In the genomic region with DNA sequence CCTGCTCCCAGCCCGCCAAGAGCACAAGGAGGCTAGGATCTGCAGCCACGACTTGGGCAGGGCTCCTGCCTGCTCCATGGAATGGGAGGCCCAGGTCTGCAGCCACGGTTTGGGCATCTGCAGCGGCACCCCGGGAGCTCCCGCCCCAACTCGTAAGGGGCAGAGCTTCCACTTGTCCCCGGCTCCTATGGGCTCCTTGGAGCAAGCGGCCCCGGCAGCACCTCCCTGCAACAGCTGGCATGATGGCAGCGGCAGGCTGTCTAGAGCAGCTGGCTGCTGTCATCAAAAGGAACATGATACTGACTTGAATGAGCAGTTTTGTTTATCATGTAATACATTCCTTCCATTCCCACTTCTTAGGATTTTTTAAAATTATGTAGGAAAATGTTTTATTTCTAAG, we compare ENCODE assay signal across 2 cellular contexts.
TF ChIP-seq lines count a peak whose summit lies in the region.

No MANE protein-coding gene starts in this region.

TF ChIP-seq in IMR-90, 13 proteins besides CTCF, POLR2A, EP300 and RAD21 (continued from another document):
- TF ChIP-seq NFE2L2 (IDR thresholded peaks at IDR 0.05; ENCODE audit: low read depth, low read length) (no peak), RCOR1 (IDR thresholded peaks at IDR 0.05; ENCODE audit: insufficient replicate concordance, low read length) (no peak), MAFK (IDR thresholded peaks at IDR 0.05; ENCODE audit: low read depth, low read length) (no peak), CHD1 (IDR thresholded peaks at IDR 0.05; ENCODE audit: low read depth, low read length) (no peak), MAZ (IDR thresholded peaks at IDR 0.05; ENCODE audit: borderline replicate concordance, low read depth, low read length) (no peak)
- TF ChIP-seq, protein P1, sequence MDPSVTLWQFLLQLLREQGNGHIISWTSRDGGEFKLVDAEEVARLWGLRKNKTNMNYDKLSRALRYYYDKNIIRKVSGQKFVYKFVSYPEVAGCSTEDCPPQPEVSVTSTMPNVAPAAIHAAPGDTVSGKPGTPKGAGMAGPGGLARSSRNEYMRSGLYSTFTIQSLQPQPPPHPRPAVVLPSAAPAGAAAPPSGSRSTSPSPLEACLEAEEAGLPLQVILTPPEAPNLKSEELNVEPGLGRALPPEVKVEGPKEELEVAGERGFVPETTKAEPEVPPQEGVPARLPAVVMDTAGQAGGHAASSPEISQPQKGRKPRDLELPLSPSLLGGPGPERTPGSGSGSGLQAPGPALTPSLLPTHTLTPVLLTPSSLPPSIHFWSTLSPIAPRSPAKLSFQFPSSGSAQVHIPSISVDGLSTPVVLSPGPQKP (IDR thresholded peaks at IDR 0.05; ENCODE audit: borderline replicate concordance, low read depth, low read length) = no peak
- TF ChIP-seq, protein P2, sequence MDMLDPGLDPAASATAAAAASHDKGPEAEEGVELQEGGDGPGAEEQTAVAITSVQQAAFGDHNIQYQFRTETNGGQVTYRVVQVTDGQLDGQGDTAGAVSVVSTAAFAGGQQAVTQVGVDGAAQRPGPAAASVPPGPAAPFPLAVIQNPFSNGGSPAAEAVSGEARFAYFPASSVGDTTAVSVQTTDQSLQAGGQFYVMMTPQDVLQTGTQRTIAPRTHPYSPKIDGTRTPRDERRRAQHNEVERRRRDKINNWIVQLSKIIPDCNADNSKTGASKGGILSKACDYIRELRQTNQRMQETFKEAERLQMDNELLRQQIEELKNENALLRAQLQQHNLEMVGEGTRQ (IDR thresholded peaks at IDR 0.05; ENCODE audit: low read depth, low read length) = no peak

TF ChIP-seq in SK-N-SH, 30 proteins besides CTCF, POLR2A, EP300 and RAD21 (continued from another document):
- TF ChIP-seq, protein P2 (IDR thresholded peaks at IDR 0.05; ENCODE audit: borderline replicate concordance, low read depth, low read length) = no peak
- TF ChIP-seq, protein P3, sequence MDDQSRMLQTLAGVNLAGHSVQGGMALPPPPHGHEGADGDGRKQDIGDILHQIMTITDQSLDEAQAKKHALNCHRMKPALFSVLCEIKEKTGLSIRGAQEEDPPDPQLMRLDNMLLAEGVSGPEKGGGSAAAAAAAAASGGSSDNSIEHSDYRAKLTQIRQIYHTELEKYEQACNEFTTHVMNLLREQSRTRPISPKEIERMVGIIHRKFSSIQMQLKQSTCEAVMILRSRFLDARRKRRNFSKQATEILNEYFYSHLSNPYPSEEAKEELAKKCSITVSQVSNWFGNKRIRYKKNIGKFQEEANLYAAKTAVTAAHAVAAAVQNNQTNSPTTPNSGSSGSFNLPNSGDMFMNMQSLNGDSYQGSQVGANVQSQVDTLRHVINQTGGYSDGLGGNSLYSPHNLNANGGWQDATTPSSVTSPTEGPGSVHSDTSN (IDR thresholded peaks at IDR 0.05) = no peak
- TF ChIP-seq MEF2A (IDR thresholded peaks at IDR 0.05; ENCODE audit: borderline replicate concordance, low read depth) (no peak), TAF1 (IDR thresholded peaks at IDR 0.05; ENCODE audit: borderline replicate concordance, low read depth, low read length) (no peak), SIN3A (IDR thresholded peaks at IDR 0.05; ENCODE audit: borderline replicate concordance, low read depth, low read length) (no peak), YY1 (IDR thresholded peaks at IDR 0.05; ENCODE audit: low read depth) (no peak), NRF1 (IDR thresholded peaks at IDR 0.05; ENCODE audit: low read depth, low read length) (no peak), CHD2 (IDR thresholded peaks at IDR 0.05; ENCODE audit: low read length, partially characterized antibody) (no peak), TEAD4 (IDR thresholded peaks at IDR 0.05; ENCODE audit: borderline replicate concordance, insufficient read depth) (no peak), NFIC (IDR thresholded peaks at IDR 0.05; ENCODE audit: borderline replicate concordance) (no peak), EZH2phosphoT487 (IDR thresholded peaks at IDR 0.05; ENCODE audit: borderline replicate concordance, low read depth) (no peak), JUND (IDR thresholded peaks at IDR 0.05) (no peak), RCOR1 (IDR thresholded peaks at IDR 0.05; ENCODE audit: low read length) (no peak)
- TF ChIP-seq, protein P4, sequence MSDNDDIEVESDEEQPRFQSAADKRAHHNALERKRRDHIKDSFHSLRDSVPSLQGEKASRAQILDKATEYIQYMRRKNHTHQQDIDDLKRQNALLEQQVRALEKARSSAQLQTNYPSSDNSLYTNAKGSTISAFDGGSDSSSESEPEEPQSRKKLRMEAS (IDR thresholded peaks at IDR 0.05; ENCODE audit: low read depth) = no peak
- TF ChIP-seq, protein P5, sequence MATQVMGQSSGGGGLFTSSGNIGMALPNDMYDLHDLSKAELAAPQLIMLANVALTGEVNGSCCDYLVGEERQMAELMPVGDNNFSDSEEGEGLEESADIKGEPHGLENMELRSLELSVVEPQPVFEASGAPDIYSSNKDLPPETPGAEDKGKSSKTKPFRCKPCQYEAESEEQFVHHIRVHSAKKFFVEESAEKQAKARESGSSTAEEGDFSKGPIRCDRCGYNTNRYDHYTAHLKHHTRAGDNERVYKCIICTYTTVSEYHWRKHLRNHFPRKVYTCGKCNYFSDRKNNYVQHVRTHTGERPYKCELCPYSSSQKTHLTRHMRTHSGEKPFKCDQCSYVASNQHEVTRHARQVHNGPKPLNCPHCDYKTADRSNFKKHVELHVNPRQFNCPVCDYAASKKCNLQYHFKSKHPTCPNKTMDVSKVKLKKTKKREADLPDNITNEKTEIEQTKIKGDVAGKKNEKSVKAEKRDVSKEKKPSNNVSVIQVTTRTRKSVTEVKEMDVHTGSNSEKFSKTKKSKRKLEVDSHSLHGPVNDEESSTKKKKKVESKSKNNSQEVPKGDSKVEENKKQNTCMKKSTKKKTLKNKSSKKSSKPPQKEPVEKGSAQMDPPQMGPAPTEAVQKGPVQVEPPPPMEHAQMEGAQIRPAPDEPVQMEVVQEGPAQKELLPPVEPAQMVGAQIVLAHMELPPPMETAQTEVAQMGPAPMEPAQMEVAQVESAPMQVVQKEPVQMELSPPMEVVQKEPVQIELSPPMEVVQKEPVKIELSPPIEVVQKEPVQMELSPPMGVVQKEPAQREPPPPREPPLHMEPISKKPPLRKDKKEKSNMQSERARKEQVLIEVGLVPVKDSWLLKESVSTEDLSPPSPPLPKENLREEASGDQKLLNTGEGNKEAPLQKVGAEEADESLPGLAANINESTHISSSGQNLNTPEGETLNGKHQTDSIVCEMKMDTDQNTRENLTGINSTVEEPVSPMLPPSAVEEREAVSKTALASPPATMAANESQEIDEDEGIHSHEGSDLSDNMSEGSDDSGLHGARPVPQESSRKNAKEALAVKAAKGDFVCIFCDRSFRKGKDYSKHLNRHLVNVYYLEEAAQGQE (IDR thresholded peaks at IDR 0.05; ENCODE audit: low read depth, low read length) = no peak
